Comparison of ENCODE assay signal across 9 cellular contexts in genomic region chr16:10509534-10510025, GRCh38.
DNase-seq lines count a peak whose midpoint lies in the region; ATAC-seq and TF ChIP-seq lines count a peak whose summit lies in the region.
"Had no signal": no experiment of that assay in that cellular context is flagged by ENCODE, and none has a peak within 500 bp of the region (broad histone marks: within the 10 kb centered on the region; RNA-seq: fewer than 3 reads in every experiment).

No MANE protein-coding gene starts in this region.

- H3K9me3 ChIP-seq in stomach, result no peaks in the 10 kb centered on the region

- intact Hi-C loops in stomach (cut with DNase I; ENCODE audit: low total_unique reads), result loop anchor here (2.0 kb wide), 1 partner anchor 253 kb away; no protein-coding TSS in a partner anchor

- no peaks in the 10 kb centered on the region for H3K27me3 ChIP-seq in stomach

- peak; percentile 61 for DNase-seq in Caki2 (ENCODE audit: low read depth)
- DNase-seq in HuH-7 (ENCODE audit: low spot score), result peak; percentile 77
- DNase-seq in OCI-M1 (lab: John Stamatoyannopoulos, UW), result peak; percentile 91
- peak; percentile 64 for DNase-seq in activated CD8-positive, alpha-beta memory T cell treated with anti-CD3 and anti-CD28 coated beads, Interleukin-2, amount 50 U/mL, for 48 hours
- peak; percentile 84 to 87 for DNase-seq in erythroblast (lab: John Stamatoyannopoulos, UW)
- DNase-seq in naive thymus-derived CD8-positive, alpha-beta T cell, result peak; percentile 36 to 83 (median 65)
- DNase-seq in stomach, result peak; percentile 54

- peaks cover 3 to 13% (median 9%) of the 10 kb centered on the region in 4 donors for H3K4me1 Mint-ChIP-seq in naive thymus-derived CD8-positive, alpha-beta T cell

- TF ChIP-seq EP300 in stomach (IDR thresholded peaks at IDR 0.05), result no peak

- 18 to 28% (median 24%) methylated on average over 6 of the region's 6 CpGs for WGBS in stomach, 5 donors

- no peak overlapping the region for H3K27ac ChIP-seq in stomach

- TF ChIP-seq POLR2A in erythroblast (IDR thresholded peaks at IDR 0.05; ENCODE audit: low read length) (no peak), stomach (IDR thresholded peaks at IDR 0.05) (no peak)

- H3K4me1 ChIP-seq in stomach, result peaks cover 4 to 11% (median 7%) of the 10 kb centered on the region in 4 donors

- H3K27me3 Mint-ChIP-seq in naive thymus-derived CD8-positive, alpha-beta T cell, result no peaks in the 10 kb centered on the region
- H3K27me3 Mint-ChIP-seq: activated naive CD4-positive, alpha-beta T cell treated with anti-CD3 and anti-CD28 coated beads, Interleukin-2, amount 50 U/mL, for 24 hours had no signal

- ATAC-seq in GM21423 (IDR thresholded peaks at IDR 0.05; ENCODE audit: unreplicated experiment), result peak; percentile 84
- peak; percentile 82 to 94 for ATAC-seq in naive thymus-derived CD8-positive, alpha-beta T cell

- TF ChIP-seq CTCF in stomach (IDR thresholded peaks at IDR 0.05), result peak in 5 of 7 experiments; percentile 65 to 84 (median 72)

- in situ Hi-C loops in Caki2 (cut with HindIII; ENCODE audit: low pct_unique_long_range_greater_than_20kb, low sequenced_read_pairs), result no loop called here

- H3K4me3 ChIP-seq in stomach, result no peak overlapping the region

- H3K36me3 ChIP-seq in stomach, result peaks cover 0 to 18% (median 7%) of the 10 kb centered on the region in 4 donors

- no peaks in the 10 kb centered on the region for H3K36me3 Mint-ChIP-seq in naive thymus-derived CD8-positive, alpha-beta T cell
- H3K36me3 Mint-ChIP-seq: activated naive CD4-positive, alpha-beta T cell treated with anti-CD3 and anti-CD28 coated beads, Interleukin-2, amount 50 U/mL, for 24 hours had no signal

- peaks cover 0 to 8% (median 0%) of the 10 kb centered on the region in 9 donors for H3K9me3 Mint-ChIP-seq in naive thymus-derived CD8-positive, alpha-beta T cell
- H3K9me3 Mint-ChIP-seq: activated naive CD4-positive, alpha-beta T cell treated with anti-CD3 and anti-CD28 coated beads, Interleukin-2, amount 50 U/mL, for 24 hours had no signal

- no peak overlapping the region for H3K4me3 Mint-ChIP-seq in naive thymus-derived CD8-positive, alpha-beta T cell
- H3K4me3 Mint-ChIP-seq: activated naive CD4-positive, alpha-beta T cell treated with anti-CD3 and anti-CD28 coated beads, Interleukin-2, amount 50 U/mL, for 24 hours had no signal

- peak overlapping the region in 1 of 10 donors; percentile 57 for H3K27ac Mint-ChIP-seq in naive thymus-derived CD8-positive, alpha-beta T cell

- POLR2A ChIA-PET in naive thymus-derived CD8-positive, alpha-beta T cell (lab: Charles Lee), result interaction anchor here (0.5 to 1.3 kb wide), 2 partner anchors 190 to 192 kb away, joined by 5 to 7 read pairs; no protein-coding TSS in a partner anchor
